Comparison of ENCODE assay signal across 7 cellular contexts in the genomic region with DNA sequence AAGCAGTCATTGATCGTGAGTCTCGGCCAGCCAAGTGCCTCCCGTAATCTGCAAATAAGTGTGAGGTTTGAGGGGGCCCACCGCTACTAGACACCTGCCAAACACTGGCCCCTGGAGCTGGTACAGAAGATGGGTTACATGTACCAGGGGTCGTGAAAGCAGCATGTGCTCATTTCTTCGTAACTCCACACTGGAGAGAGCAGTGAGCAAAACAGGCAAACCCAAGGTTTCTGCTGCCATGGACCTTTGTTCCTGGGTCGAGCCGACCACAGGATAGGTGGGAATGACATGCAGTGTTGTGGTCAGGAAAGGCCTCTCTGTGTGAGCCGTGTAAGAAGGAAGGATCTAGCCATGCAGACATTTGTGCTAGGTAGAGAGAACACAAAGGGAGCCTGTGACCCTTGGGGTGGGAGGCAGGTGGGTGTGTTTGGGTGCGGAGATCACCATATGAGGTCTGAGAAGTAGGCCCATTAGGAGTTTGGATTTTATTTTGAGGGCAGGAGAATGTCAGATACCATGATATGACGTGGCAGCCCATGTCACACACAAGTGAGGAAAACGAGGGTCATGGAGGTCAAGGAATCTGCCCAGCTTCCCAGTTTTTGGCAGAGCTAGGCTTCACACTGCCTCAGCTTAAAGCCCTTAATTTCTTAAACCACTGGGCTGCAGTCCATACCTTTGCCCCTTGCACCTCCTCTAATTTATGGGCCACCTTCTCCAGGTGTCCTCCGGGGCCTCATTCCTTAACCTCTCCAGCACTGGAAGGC. TPM values are rescaled to one million over a fixed set of nuclear protein-coding genes. Genes with fewer than 3 reads are reported as not detected.
DNase-seq lines count a peak whose midpoint lies in the region; ATAC-seq and TF ChIP-seq lines count a peak whose summit lies in the region.

No MANE protein-coding gene starts in this region.

- intact Hi-C loops in activated naive CD4-positive, alpha-beta T cell treated with anti-CD3 and anti-CD28 coated beads for 36 hours (cut with micrococcal nuclease): loop anchor here (5.0 to 10.0 kb wide), 4 partner anchors 253 to 1229 kb away; partner anchors contain the start of genes POMP, RNF6 and USP12

- H3K27ac Mint-ChIP-seq in activated naive CD4-positive, alpha-beta T cell treated with anti-CD3 and anti-CD28 coated beads for 36 hours: peak overlapping the region; percentile 91
- peak overlapping the region; percentile 78 for H3K27ac Mint-ChIP-seq in stimulated activated memory B cell treated with anti-CD40 and anti-IgM and Interleukin-4, amounts not matched to agents 10 μg/mL and 1 μg/mL and 100 μg/mL, for 72 hours

- TF ChIP-seq CTCF in omental fat pad (IDR thresholded peaks at IDR 0.05): no peak

- peak overlapping the region; percentile 66 for H3K4me3 ChIP-seq in iPS-11a (ENCODE audit: low read depth, low read length)

- H3K4me3 Mint-ChIP-seq in activated naive CD4-positive, alpha-beta T cell treated with anti-CD3 and anti-CD28 coated beads for 36 hours: peak overlapping the region; percentile 88
- peak overlapping the region; percentile 82 for H3K4me3 Mint-ChIP-seq in stimulated activated memory B cell treated with anti-CD40 and anti-IgM and Interleukin-4, amounts not matched to agents 10 μg/mL and 1 μg/mL and 100 μg/mL, for 72 hours

- peaks cover 36% of the 10 kb centered on the region for H3K36me3 Mint-ChIP-seq in activated naive CD4-positive, alpha-beta T cell treated with anti-CD3 and anti-CD28 coated beads for 36 hours (ENCODE audit: low read depth)
- H3K36me3 Mint-ChIP-seq in stimulated activated memory B cell treated with anti-CD40 and anti-IgM and Interleukin-4, amounts not matched to agents 10 μg/mL and 1 μg/mL and 100 μg/mL, for 72 hours: peaks cover 18% of the 10 kb centered on the region

- H3K4me1 Mint-ChIP-seq in activated naive CD4-positive, alpha-beta T cell treated with anti-CD3 and anti-CD28 coated beads for 36 hours (ENCODE audit: low read depth): peaks cover 30% of the 10 kb centered on the region
- H3K4me1 Mint-ChIP-seq in stimulated activated memory B cell treated with anti-CD40 and anti-IgM and Interleukin-4, amounts not matched to agents 10 μg/mL and 1 μg/mL and 100 μg/mL, for 72 hours: peaks cover 35% of the 10 kb centered on the region

- DNase-seq in activated naive CD4-positive, alpha-beta T cell treated with anti-CD3 and anti-CD28 coated beads for 36 hours: peak; percentile 33
- no peak for DNase-seq in omental fat pad (ENCODE audit: low spot score)

- H3K9me3 Mint-ChIP-seq in activated naive CD4-positive, alpha-beta T cell treated with anti-CD3 and anti-CD28 coated beads for 36 hours: no peaks in the 10 kb centered on the region
- no peaks in the 10 kb centered on the region for H3K9me3 Mint-ChIP-seq in stimulated activated memory B cell treated with anti-CD40 and anti-IgM and Interleukin-4, amounts not matched to agents 10 μg/mL and 1 μg/mL and 100 μg/mL, for 72 hours

- no peaks in the 10 kb centered on the region for H3K27me3 Mint-ChIP-seq in activated naive CD4-positive, alpha-beta T cell treated with anti-CD3 and anti-CD28 coated beads for 36 hours (ENCODE audit: low read depth)
- H3K27me3 Mint-ChIP-seq in stimulated activated memory B cell treated with anti-CD40 and anti-IgM and Interleukin-4, amounts not matched to agents 10 μg/mL and 1 μg/mL and 100 μg/mL, for 72 hours: no peaks in the 10 kb centered on the region

- CTCF ChIA-PET in activated naive CD4-positive, alpha-beta T cell treated with anti-CD3 and anti-CD28 coated beads for 36 hours (lab: Charles Lee): interaction anchor here (0.7 to 5.0 kb wide), 11 partner anchors 10 to 401 kb away, joined by 3 to 34 read pairs (median 3); no protein-coding TSS in a partner anchor

- peak; percentile 6 for ATAC-seq in GM18867 (IDR thresholded peaks at IDR 0.05; ENCODE audit: unreplicated experiment)
- ATAC-seq in HG03571 (IDR thresholded peaks at IDR 0.05; ENCODE audit: unreplicated experiment): peak; percentile 6
- ATAC-seq in stimulated activated memory B cell treated with anti-CD40 and anti-IgM and Interleukin-4, amounts not matched to agents 10 μg/mL and 1 μg/mL and 100 μg/mL, for 72 hours: peak; percentile 6
- ATAC-seq in HG02623 (IDR thresholded peaks at IDR 0.05; ENCODE audit: unreplicated experiment): no peak
- ATAC-seq in omental fat pad (ENCODE audit: low FRiP score): no peak

RNA-seq across cellular contexts. Expression of gene GTF3A, which starts 0.9 kb away (rescaled TPM):
- total RNA-seq in activated naive CD4-positive, alpha-beta T cell treated with anti-CD3 and anti-CD28 coated beads for 36 hours: 100 to 1,000 TPM; 303 to 314 TPM
- total RNA-seq in omental fat pad: 100 to 1,000 TPM; 129 to 170 (median 147) TPM

RNA-seq across cellular contexts. Expression of gene MTIF3, which starts 25.0 kb away (rescaled TPM):
- 10 to 100 TPM; 34.0 to 42.1 TPM for total RNA-seq in activated naive CD4-positive, alpha-beta T cell treated with anti-CD3 and anti-CD28 coated beads for 36 hours
- total RNA-seq in omental fat pad: 10 to 100 TPM; 48.5 to 81.7 (median 73.9) TPM

Comparison
In these comparisons a context has a peak if more than half of its experiments do, and no peak if none do; other contexts are left out.
1. ATAC-seq: peak in GM18867 (single experiment), HG03571 (single experiment) and stimulated activated memory B cell treated with anti-CD40 and anti-IgM and Interleukin-4, amounts not matched to agents 10 μg/mL and 1 μg/mL and 100 μg/mL, for 72 hours (single experiment); none in HG02623 (single experiment) and omental fat pad (single experiment).